ENCODE assay signal across 21 cellular contexts in genomic region chr12:71599213-71599612, GRCh38.
DNase-seq lines count a peak whose midpoint lies in the region; ATAC-seq and TF ChIP-seq lines count a peak whose summit lies in the region.
"Had no signal": no experiment of that assay in that cellular context is flagged by ENCODE, and none has a peak within 500 bp of the region (broad histone marks: within the 10 kb centered on the region; RNA-seq: fewer than 3 reads in every experiment).

No MANE protein-coding gene starts in this region.

- H3K4me1 ChIP-seq in right lobe of liver, result no peaks in the 10 kb centered on the region
- H3K4me1 ChIP-seq: BLaER1 treated with 17β-estradiol and CSF1 and Interleukin-3, amounts not matched to agents 10 nM and 100 nM had no signal

- H3K27me3 Mint-ChIP-seq in activated T-cell treated with anti-CD3 and anti-CD28 coated beads, Interleukin-2, amount 50 U/mL, for 4 hours (ENCODE audit: low read depth), result peaks cover 17% of the 10 kb centered on the region
- H3K27me3 Mint-ChIP-seq in activated T-cell treated with anti-CD3 and anti-CD28 coated beads, Interleukin-2, amount 50 U/mL, for 24 hours, result peaks cover 12% of the 10 kb centered on the region

- H3K27me3 ChIP-seq in right lobe of liver, result no peaks in the 10 kb centered on the region
- H3K27me3 ChIP-seq: BLaER1 treated with 17β-estradiol and CSF1 and Interleukin-3, amounts not matched to agents 10 nM and 100 nM had no signal

- H3K4me3 ChIP-seq in epithelial cell of esophagus (ENCODE audit: low read length) (no peak overlapping the region), right lobe of liver (no peak overlapping the region)
- H3K4me3 ChIP-seq: BLaER1 treated with 17β-estradiol and CSF1 and Interleukin-3, amounts not matched to agents 10 nM and 100 nM had no signal

- no peaks in the 10 kb centered on the region for H3K9me3 ChIP-seq in right lobe of liver

- no peak for TF ChIP-seq POLR2A in right lobe of liver (IDR thresholded peaks at IDR 0.05)

- no peaks in the 10 kb centered on the region for H3K36me3 ChIP-seq in right lobe of liver
- H3K36me3 ChIP-seq: BLaER1 treated with 17β-estradiol and CSF1 and Interleukin-3, amounts not matched to agents 10 nM and 100 nM had no signal

- no peak overlapping the region for H3K4me3 Mint-ChIP-seq in activated T-cell treated with anti-CD3 and anti-CD28 coated beads, Interleukin-2, amount 50 U/mL, for 4 hours
- no peak overlapping the region for H3K4me3 Mint-ChIP-seq in activated T-cell treated with anti-CD3 and anti-CD28 coated beads, Interleukin-2, amount 50 U/mL, for 24 hours
- H3K4me3 Mint-ChIP-seq: CD4-positive, alpha-beta memory T cell; T-helper 1 cell treated with Interleukin-12 subunit alpha and Interleukin-12 subunit beta and Interleukin-4 antibody, amounts not matched to agents 30 μg/mL and 1 μg/mL, for 36 hours had no signal

- no peaks in the 10 kb centered on the region for H3K4me1 Mint-ChIP-seq in activated T-cell treated with anti-CD3 and anti-CD28 coated beads, Interleukin-2, amount 50 U/mL, for 4 hours (ENCODE audit: low read depth)
- peaks cover 2% of the 10 kb centered on the region for H3K4me1 Mint-ChIP-seq in activated T-cell treated with anti-CD3 and anti-CD28 coated beads, Interleukin-2, amount 50 U/mL, for 24 hours (ENCODE audit: low read depth)

- peak; percentile 21 to 37 for ATAC-seq in activated T-cell treated with anti-CD3 and anti-CD28 coated beads, Interleukin-2, amount 50 U/mL, for 4 hours
- no peak for ATAC-seq in right lobe of liver
- ATAC-seq: Right ventricle myocardium inferior had no signal

- DNase-seq in DMS53 (lab: John Stamatoyannopoulos, UW) (peak; percentile 65), DMS53 treated with DMSO at 0.1 percent for 48 hours (lab: John Stamatoyannopoulos, UW; ENCODE audit: unreplicated experiment) (no peak), epithelial cell of esophagus (ENCODE audit: low read depth) (peak; percentile 55), hepatic stellate cell (ENCODE audit: low spot score) (no peak), right lobe of liver (no peak)
- no peak for DNase-seq in activated T-cell treated with anti-CD3 and anti-CD28 coated beads, Interleukin-2, amount 50 U/mL, for 4 hours
- no peak for DNase-seq in activated T-cell treated with anti-CD3 and anti-CD28 coated beads, Interleukin-2, amount 50 U/mL, for 24 hours
- DNase-seq: 8988T; CD4-positive, alpha-beta memory T cell; EL; GF-D8; GOT3; HCEC 1CT; NCI-H2029; NCI-H2171 treated with DMSO at 0.1 percent for 48 hours; NCI-H446 treated with DMSO at 0.1 percent for 48 hours; NCI-H774 had no signal

- H3K9me3 Mint-ChIP-seq in activated T-cell treated with anti-CD3 and anti-CD28 coated beads, Interleukin-2, amount 50 U/mL, for 4 hours, result peaks cover 3% of the 10 kb centered on the region
- peaks cover 5% of the 10 kb centered on the region for H3K9me3 Mint-ChIP-seq in activated T-cell treated with anti-CD3 and anti-CD28 coated beads, Interleukin-2, amount 50 U/mL, for 24 hours

- no peaks in the 10 kb centered on the region for H3K36me3 Mint-ChIP-seq in activated T-cell treated with anti-CD3 and anti-CD28 coated beads, Interleukin-2, amount 50 U/mL, for 4 hours (ENCODE audit: insufficient read depth)
- H3K36me3 Mint-ChIP-seq in activated T-cell treated with anti-CD3 and anti-CD28 coated beads, Interleukin-2, amount 50 U/mL, for 24 hours (ENCODE audit: low read depth), result no peaks in the 10 kb centered on the region
- H3K36me3 Mint-ChIP-seq: CD4-positive, alpha-beta memory T cell had no signal

- intact Hi-C loops in right lobe of liver (cut with DNase I), result no loop called here

- no peak overlapping the region for H3K27ac Mint-ChIP-seq in activated T-cell treated with anti-CD3 and anti-CD28 coated beads, Interleukin-2, amount 50 U/mL, for 24 hours
- H3K27ac Mint-ChIP-seq: CD4-positive, alpha-beta memory T cell; T-helper 1 cell treated with Interleukin-12 subunit alpha and Interleukin-12 subunit beta and Interleukin-4 antibody, amounts not matched to agents 30 μg/mL and 1 μg/mL, for 36 hours had no signal

- H3K27ac ChIP-seq in right lobe of liver, result no peak overlapping the region
- H3K27ac ChIP-seq: BLaER1 treated with 17β-estradiol and CSF1 and Interleukin-3, amounts not matched to agents 10 nM and 100 nM; KMS-11 had no signal

- TF ChIP-seq CTCF in epithelial cell of esophagus (IDR thresholded peaks at IDR 0.05; ENCODE audit: insufficient read depth, low read depth, low read length, missing control alignments), result no peak
- no peak for TF ChIP-seq CTCF in right lobe of liver (IDR thresholded peaks at IDR 0.05)

Comparison
In these comparisons a context has a peak if more than half of its experiments do, and no peak if none do; other contexts are left out.
1. DNase-seq: peak in DMS53 (single experiment) and epithelial cell of esophagus (single experiment); none in DMS53 treated with DMSO at 0.1 percent for 48 hours (single experiment), activated T-cell treated with anti-CD3 and anti-CD28 coated beads, Interleukin-2, amount 50 U/mL, for 4 hours (single experiment), activated T-cell treated with anti-CD3 and anti-CD28 coated beads, Interleukin-2, amount 50 U/mL, for 24 hours (single experiment), hepatic stellate cell (single experiment) and right lobe of liver (0 of 3).
2. ATAC-seq: peak in activated T-cell treated with anti-CD3 and anti-CD28 coated beads, Interleukin-2, amount 50 U/mL, for 4 hours (2 of 2); none in right lobe of liver (0 of 4).